ENCODE assay signal across 16 cellular contexts in genomic region chr14:65433646-65434045, GRCh38. TPM values are rescaled to one million over a fixed set of nuclear protein-coding genes. Genes with fewer than 3 reads are reported as not detected.
DNase-seq lines count a peak whose midpoint lies in the region; ATAC-seq, FAIRE-seq and TF ChIP-seq lines count a peak whose summit lies in the region.
"Had no signal": no experiment of that assay in that cellular context is flagged by ENCODE, and none has a peak within 500 bp of the region (broad histone marks: within the 10 kb centered on the region; RNA-seq: fewer than 3 reads in every experiment).

No MANE protein-coding gene starts in this region.

- H2AFZ ChIP-seq in H1 (ENCODE audit: low read length), result no peak overlapping the region

- H3K27ac ChIP-seq in KOPT-K1 (ENCODE audit: low read depth, low read length, poor library complexity, severe bottlenecking) (peak overlapping the region; percentile 12), H1 (ENCODE audit: low read depth, low read length) (no peak overlapping the region), RWPE1 (no peak overlapping the region)
- H3K27ac ChIP-seq: breast epithelium, SJCRH30, vagina had no signal

- no peaks in the 10 kb centered on the region for H3K27me3 ChIP-seq in H1 (replicated peaks in 1 of 4; ENCODE audit: control insufficient read depth in 3 of 4, extremely low read depth in 1 of 4, insufficient read depth in 3 of 4, low read length in 3 of 4)
- H3K27me3 ChIP-seq: breast epithelium, SJCRH30, stomach, vagina had no signal

- no peak for DNase-seq in stimulated activated naive CD8-positive, alpha-beta T cell treated with anti-CD3 and anti-CD28 coated beads, Interleukin-15, amount 100 ng/mL, for 72 hours
- DNase-seq in H1 (ENCODE audit: low read depth in 1 of 2, low spot score in 2 of 2), result no peak
- no peak for DNase-seq in activated gamma-delta T cell treated with Interleukin-2 at 50 U/mL for 16 hours
- DNase-seq in RWPE1 (ENCODE audit: low spot score), result no peak
- DNase-seq in activated T-cell treated with anti-CD3 and anti-CD28 coated beads, Interleukin-2, amount 50 U/mL, for 1 hour, result no peak
- no peak for DNase-seq in iPS-NIHi11 (ENCODE audit: low spot score)
- DNase-seq: activated CD8-positive, alpha-beta memory T cell treated with anti-CD3 and anti-CD28 coated beads, Interleukin-2, amount 50 U/mL, for 4 hours; NCI-H1930; stomach had no signal

- TF ChIP-seq EP300 in H1 (IDR thresholded peaks at IDR 0.05; ENCODE audit: borderline replicate concordance in 1 of 2, low read depth in 2 of 2, low read length in 2 of 2), result no peak

- TF ChIP-seq RAD21 in H1 (IDR thresholded peaks at IDR 0.05 in 1 of 2, conservative IDR thresholded peaks at IDR 0.05 in 1 of 2; ENCODE audit: low read depth in 2 of 2, low read length in 2 of 2), result no peak

- TF ChIP-seq POLR2A in H1 (IDR thresholded peaks at IDR 0.05; ENCODE audit: control extremely low read depth in 1 of 2, low read depth in 2 of 2, low read length in 2 of 2), result no peak

- no peak overlapping the region for H4K8ac ChIP-seq in H1 (ENCODE audit: extremely low read depth, insufficient read depth, low read length)

- no peak overlapping the region for H3K56ac ChIP-seq in H1 (replicated peaks; ENCODE audit: insufficient read length, low read depth, low read length)

- peaks cover 68% of the 10 kb centered on the region for H3K4me1 Mint-ChIP-seq in stimulated activated naive CD8-positive, alpha-beta T cell treated with anti-CD3 and anti-CD28 coated beads, Interleukin-15, Interleukin-2, amounts not matched to agents 100 ng/mL and 50 ng/mL, for 24 hours (ENCODE audit: low read depth)
- peaks cover 65% of the 10 kb centered on the region for H3K4me1 Mint-ChIP-seq in stimulated activated naive CD8-positive, alpha-beta T cell treated with anti-CD3 and anti-CD28 coated beads, Interleukin-15, amount 100 ng/mL, for 72 hours

- no peak for FAIRE-seq in H1 (lab: Jason Lieb, UNC)
- FAIRE-seq: G401.6 had no signal

- no peak overlapping the region for H3K4me3 ChIP-seq in H1 (ENCODE audit: extremely low read depth in 1 of 4, insufficient read depth in 2 of 4, low read depth in 3 of 4, low read length in 4 of 4)
- H3K4me3 ChIP-seq: breast epithelium, SJCRH30, stomach, vagina had no signal

- H3K23ac ChIP-seq in H1 (ENCODE audit: insufficient read length), result no peak overlapping the region

- H2BK120ac ChIP-seq in H1 (replicated peaks; ENCODE audit: low read depth, low read length), result no peak overlapping the region

- H3K27ac Mint-ChIP-seq in stimulated activated naive CD8-positive, alpha-beta T cell treated with anti-CD3 and anti-CD28 coated beads, Interleukin-15, Interleukin-2, amounts not matched to agents 100 ng/mL and 50 ng/mL, for 24 hours, result peak overlapping the region; percentile 29
- peak overlapping the region in 1 of 2 donors; percentile 70 for H3K27ac Mint-ChIP-seq in stimulated activated naive CD8-positive, alpha-beta T cell treated with anti-CD3 and anti-CD28 coated beads, Interleukin-15, amount 100 ng/mL, for 72 hours
- H3K27ac Mint-ChIP-seq: activated naive CD4-positive, alpha-beta T cell treated with anti-CD3 and anti-CD28 coated beads, Interleukin-2, amount 50 U/mL, for 72 hours had no signal

- H3K9me3 ChIP-seq in KOPT-K1 (ENCODE audit: insufficient read depth, low read length, poor library complexity, severe bottlenecking), result peaks cover 15% of the 10 kb centered on the region
- peaks cover 4 to 11% of the 10 kb centered on the region in 2 experiments for H3K9me3 ChIP-seq in H1 (ENCODE audit: insufficient read depth in 2 of 2, low read depth in 1 of 2, low read length in 1 of 2)
- H3K9me3 ChIP-seq: breast epithelium, SJCRH30, vagina had no signal

- peaks cover 4% of the 10 kb centered on the region for H3K9me3 Mint-ChIP-seq in stimulated activated naive CD8-positive, alpha-beta T cell treated with anti-CD3 and anti-CD28 coated beads, Interleukin-15, Interleukin-2, amounts not matched to agents 100 ng/mL and 50 ng/mL, for 24 hours
- H3K9me3 Mint-ChIP-seq in stimulated activated naive CD8-positive, alpha-beta T cell treated with anti-CD3 and anti-CD28 coated beads, Interleukin-15, amount 100 ng/mL, for 72 hours, result peaks cover 0 to 3% of the 10 kb centered on the region in 2 donors

- no peak overlapping the region for H4K5ac ChIP-seq in H1 (ENCODE audit: insufficient read length, low read depth, low read length)

- H2AK5ac ChIP-seq in H1 (ENCODE audit: low read depth, low read length), result no peak overlapping the region

- CTCF ChIA-PET in H1 (lab: Charles Lee; ENCODE audit: partially characterized antibody), result interaction anchor here (0.5 to 2.7 kb wide), 6 partner anchors 10 to 536 kb away, joined by 3 to 11 read pairs (median 3); no protein-coding TSS in a partner anchor
- CTCF ChIA-PET in RWPE1 (lab: Yijun Ruan, JAX), result interaction anchor here (0.7 kb wide), 1 partner anchor 20 kb away, joined by 3 read pairs; no protein-coding TSS in a partner anchor

- no peaks in the 10 kb centered on the region for H3K27me3 Mint-ChIP-seq in stimulated activated naive CD8-positive, alpha-beta T cell treated with anti-CD3 and anti-CD28 coated beads, Interleukin-15, Interleukin-2, amounts not matched to agents 100 ng/mL and 50 ng/mL, for 24 hours
- H3K27me3 Mint-ChIP-seq in stimulated activated naive CD8-positive, alpha-beta T cell treated with anti-CD3 and anti-CD28 coated beads, Interleukin-15, amount 100 ng/mL, for 72 hours, result no peaks in the 10 kb centered on the region

- H3K4me3 Mint-ChIP-seq in stimulated activated naive CD8-positive, alpha-beta T cell treated with anti-CD3 and anti-CD28 coated beads, Interleukin-15, Interleukin-2, amounts not matched to agents 100 ng/mL and 50 ng/mL, for 24 hours, result no peak overlapping the region
- H3K4me3 Mint-ChIP-seq in stimulated activated naive CD8-positive, alpha-beta T cell treated with anti-CD3 and anti-CD28 coated beads, Interleukin-15, amount 100 ng/mL, for 72 hours, result peak overlapping the region in 1 of 2 donors; percentile 9

- H3K18ac ChIP-seq in H1 (ENCODE audit: extremely low read depth, low read length), result no peak overlapping the region

- H3K9ac ChIP-seq in H1 (replicated peaks in 1 of 4; ENCODE audit: extremely low read depth in 1 of 4, low read depth in 3 of 4, low read length in 3 of 4), result no peak overlapping the region

- no peak overlapping the region for H2BK12ac ChIP-seq in H1 (ENCODE audit: low read depth, low read length)

- peaks cover 0 to 19% of the 10 kb centered on the region in 2 experiments; a peak in 1 of 4 replicates for H3K79me2 ChIP-seq in H1 (ENCODE audit: control insufficient read depth in 1 of 2, insufficient read depth in 2 of 2, low read length in 2 of 2)

- no peak overlapping the region for H2BK5ac ChIP-seq in H1 (ENCODE audit: low read depth, low read length)

- no peak for ATAC-seq in stimulated activated naive CD8-positive, alpha-beta T cell treated with anti-CD3 and anti-CD28 coated beads, Interleukin-15, amount 100 ng/mL, for 72 hours
- ATAC-seq: activated naive CD4-positive, alpha-beta T cell treated with anti-CD3 and anti-CD28 coated beads, Interleukin-2, amount 50 U/mL, for 72 hours had no signal

- H4K20me1 ChIP-seq in H1 (replicated peaks in 1 of 2; ENCODE audit: control insufficient read depth in 1 of 2, insufficient read depth in 2 of 2, low read length in 2 of 2), result no peaks in the 10 kb centered on the region

- TF ChIP-seq CTCF in H1 (IDR thresholded peaks at IDR 0.05; ENCODE audit: control extremely low read depth in 1 of 3, insufficient read depth in 1 of 3, low read depth in 1 of 3, low read length in 3 of 3) (no peak), RWPE1 (conservative IDR thresholded peaks at IDR 0.05; ENCODE audit: low read depth) (no peak)

- H4K91ac ChIP-seq in H1 (replicated peaks; ENCODE audit: insufficient read length, low read length), result peak overlapping the region; percentile 47

- H2BK20ac ChIP-seq in H1 (ENCODE audit: low read length), result no peak overlapping the region

- H3K4me2 ChIP-seq in H1 (ENCODE audit: insufficient read depth in 1 of 2, low read depth in 2 of 2, low read length in 2 of 2), result no peak overlapping the region

- peaks cover 45% of the 10 kb centered on the region for H3K36me3 Mint-ChIP-seq in stimulated activated naive CD8-positive, alpha-beta T cell treated with anti-CD3 and anti-CD28 coated beads, Interleukin-15, Interleukin-2, amounts not matched to agents 100 ng/mL and 50 ng/mL, for 24 hours (ENCODE audit: low read depth)

- 76% methylated on average over 2 of the region's 2 CpGs; no CpG with 5 or more reads in 1 of the 2 experiments for WGBS in H1 (ENCODE audit: extremely low coverage in 1 of 2, insufficient coverage in 1 of 2, insufficient read length in 1 of 2, insufficient replicate concordance in 2 of 2, low coverage in 1 of 2, low lambda C conversion rate in 2 of 2, missing lambda C conversion rate in 1 of 2), 2 experiments

- H3K4me1 ChIP-seq in H1 (replicated peaks in 1 of 4; ENCODE audit: control insufficient read depth in 3 of 4, insufficient read depth in 4 of 4, low read length in 3 of 4), result peaks cover 0 to 4% (median under 1%) of the 10 kb centered on the region in 4 experiments; a peak in 2 of 7 replicates
- H3K4me1 ChIP-seq: SJCRH30 had no signal

- H3K36me3 ChIP-seq in KOPT-K1 (ENCODE audit: insufficient read depth, low read length) (peaks cover 24% of the 10 kb centered on the region), H1 (ENCODE audit: control insufficient read depth in 2 of 4, insufficient read depth in 4 of 4, low read length in 3 of 4) (peaks cover 0 to 8% (median 2%) of the 10 kb centered on the region in 4 experiments; a peak in 2 of 8 replicates)
- H3K36me3 ChIP-seq: breast epithelium, SJCRH30, vagina had no signal

- H3K79me1 ChIP-seq in H1 (ENCODE audit: low read depth, low read length), result no peaks in the 10 kb centered on the region

- H3K4ac ChIP-seq in H1 (replicated peaks; ENCODE audit: insufficient read length, low read depth, low read length), result no peak overlapping the region

- no peak overlapping the region for H3K14ac ChIP-seq in H1 (ENCODE audit: insufficient read length)

- POLR2A ChIA-PET in H1 (lab: Charles Lee; ENCODE audit: partially characterized antibody) (interaction anchor here (1.5 kb wide), 1 partner anchor 21 kb away, joined by 5 read pairs; the partner anchor contains the start of gene FUT8), RWPE1 (lab: Yijun Ruan, JAX; ENCODE audit: low non-redundant PET) (no interaction called here)

- no peak overlapping the region for H2BK15ac ChIP-seq in H1 (ENCODE audit: low read length)

- no peaks in the 10 kb centered on the region for H3K23me2 ChIP-seq in H1 (ENCODE audit: low read depth, low read length)

TF ChIP-seq in H1, 55 proteins besides CTCF, POLR2A, EP300 and RAD21 (continues in another document):
- TF ChIP-seq MAFK (IDR thresholded peaks at IDR 0.05; ENCODE audit: low read depth, low read length), result no peak

RNA-seq across cellular contexts. Expression of gene FUT8, which starts 21.1 kb away (rescaled TPM):
- 25.1 and 25.3 TPM in 2 replicates for total RNA-seq in H1 (2021; fragmentation: NEBNext Ultra II Directional; extraction: Animal tissue kit (Norgen Biotek cat#: 25700))
- 8.8 and 10.5 TPM in 2 replicates for polyA plus RNA-seq in H1 (2011; rRNA removed)
- polyA plus RNA-seq in H1 (2011; cell fraction: cytosol; rRNA removed), result 10.8 TPM
- 6.0 TPM for polyA plus RNA-seq in H1 (2011; cell fraction: nucleus; rRNA removed)
- polyA plus RNA-seq in H1 (2012, experiment 1 of 2), result 14.8 to 24.7 TPM (median 18.1 TPM) in 4 replicates
- 2.9 TPM for polyA plus RNA-seq in H1 (2012, experiment 2 of 2)
- 14.4 TPM for polyA plus RNA-seq in H1 (2013, experiment 1 of 2)
- polyA plus RNA-seq in H1 (2013, experiment 2 of 2), result 15.9 TPM
- polyA minus RNA-seq in H1 (2011; rRNA and poly(A)+ RNA removed), result 32.5 and 36.2 TPM in 2 replicates
- polyA minus RNA-seq in H1 (2011; cell fraction: cytosol; rRNA and poly(A)+ RNA removed), result 10.7 TPM
- polyA minus RNA-seq in H1 (2011; cell fraction: nucleus; rRNA and poly(A)+ RNA removed), result 37.8 TPM
